ENCODE assay signal across 19 cellular contexts in genomic region chr21:28454978-28455600, GRCh38.
DNase-seq lines count a peak whose midpoint lies in the region; ATAC-seq and TF ChIP-seq lines count a peak whose summit lies in the region.
"Had no signal": no experiment of that assay in that cellular context is flagged by ENCODE, and none has a peak within 500 bp of the region (broad histone marks: within the 10 kb centered on the region; RNA-seq: fewer than 3 reads in every experiment).

No MANE protein-coding gene starts in this region.

- ATAC-seq in left lung, result peak; percentile 33
- ATAC-seq: activated T-cell treated with anti-CD3 and anti-CD28 coated beads, Interleukin-2, amount 50 U/mL, for 72 hours; mucosa of descending colon had no signal

- no peak overlapping the region for H3K27ac Mint-ChIP-seq in MCF 10A (ENCODE audit: low read depth, unreplicated experiment)
- H3K27ac Mint-ChIP-seq: activated naive CD8-positive, alpha-beta T cell treated with anti-CD3 and anti-CD28 coated beads for 36 hours; activated T-cell treated with anti-CD3 and anti-CD28 coated beads, Interleukin-2, amount 50 U/mL, for 72 hours had no signal

- no peak for TF ChIP-seq POLR2A in breast epithelium (IDR thresholded peaks at IDR 0.05)

- no peak for DNase-seq in breast epithelium (ENCODE audit: low spot score in 2 of 2)
- no peak for DNase-seq in MCF 10A (ENCODE audit: unreplicated experiment)
- DNase-seq in left lung, result no peak
- no peak for DNase-seq in NCI-H510A treated with DMSO at 0.1 percent for 48 hours (lab: John Stamatoyannopoulos, UW)
- DNase-seq in RKO (ENCODE audit: low spot score), result no peak
- no peak for DNase-seq in cerebellar nuclear complex (lab: John Stamatoyannopoulos, UW)
- DNase-seq in AML-193 (lab: John Stamatoyannopoulos, UW), result no peak
- DNase-seq: activated naive CD8-positive, alpha-beta T cell treated with anti-CD3 and anti-CD28 coated beads for 36 hours; activated T-cell treated with anti-CD3 and anti-CD28 coated beads, Interleukin-2, amount 50 U/mL, for 72 hours; COR-L47; mucosa of descending colon; NCI-H446 treated with DMSO at 0.1 percent for 48 hours; nucleus accumbens; right lobe of liver; thyroid gland had no signal

- H3K27me3 ChIP-seq in breast epithelium, result no peaks in the 10 kb centered on the region
- H3K27me3 ChIP-seq in left lung, result no peaks in the 10 kb centered on the region
- H3K27me3 ChIP-seq: right lobe of liver, SJSA1, thyroid gland had no signal

- H3K9me3 ChIP-seq in breast epithelium (no peaks in the 10 kb centered on the region), left lung (no peaks in the 10 kb centered on the region)
- H3K9me3 ChIP-seq: mucosa of descending colon, right lobe of liver, SJSA1, thyroid gland had no signal

- TF ChIP-seq CTCF in breast epithelium (IDR thresholded peaks at IDR 0.05) (no peak), MCF 10A (IDR thresholded peaks at IDR 0.05; ENCODE audit: unreplicated experiment) (no peak), WI38 (IDR thresholded peaks at IDR 0.05; ENCODE audit: low read depth, low read length) (no peak), left lung (IDR thresholded peaks at IDR 0.05) (no peak)

- H3K4me1 Mint-ChIP-seq in MCF 10A (ENCODE audit: insufficient read depth, unreplicated experiment), result no peaks in the 10 kb centered on the region
- H3K4me1 Mint-ChIP-seq: activated naive CD8-positive, alpha-beta T cell treated with anti-CD3 and anti-CD28 coated beads for 36 hours; central memory CD8-positive, alpha-beta T cell had no signal

- H3K4me3 Mint-ChIP-seq in MCF 10A (ENCODE audit: unreplicated experiment), result no peak overlapping the region
- H3K4me3 Mint-ChIP-seq: activated naive CD8-positive, alpha-beta T cell treated with anti-CD3 and anti-CD28 coated beads for 36 hours; activated T-cell treated with anti-CD3 and anti-CD28 coated beads, Interleukin-2, amount 50 U/mL, for 72 hours; central memory CD8-positive, alpha-beta T cell had no signal

- no TSS peak for BruUV-seq in MCF 10A (replicated peaks; lab: Mats Ljungman, UMichigan)

- H3K27ac ChIP-seq in breast epithelium, result peak overlapping the region; percentile 4 to 44
- H3K27ac ChIP-seq in left lung, result no peak overlapping the region
- H3K27ac ChIP-seq: 22Rv1, right lobe of liver, SJSA1, thyroid gland had no signal

- H3K9me3 Mint-ChIP-seq in MCF 10A (ENCODE audit: unreplicated experiment), result no peaks in the 10 kb centered on the region
- H3K9me3 Mint-ChIP-seq: activated naive CD8-positive, alpha-beta T cell treated with anti-CD3 and anti-CD28 coated beads for 36 hours; activated T-cell treated with anti-CD3 and anti-CD28 coated beads, Interleukin-2, amount 50 U/mL, for 72 hours; central memory CD8-positive, alpha-beta T cell had no signal

- CTCF ChIA-PET in MCF 10A (lab: Yijun Ruan, JAX), result no interaction called here

- intact Hi-C loops in breast epithelium (cut with DNase I; ENCODE audit: low total_unique reads), result loop anchor here (10.0 kb wide), 1 partner anchor 1470 kb away; no protein-coding TSS in a partner anchor
- intact Hi-C loops in MCF 10A (cut with micrococcal nuclease), result no loop called here
- intact Hi-C loops in left lung (cut with DNase I), result no loop called here

- H3K27me3 Mint-ChIP-seq in MCF 10A (ENCODE audit: insufficient read depth, unreplicated experiment), result no peaks in the 10 kb centered on the region
- H3K27me3 Mint-ChIP-seq: central memory CD8-positive, alpha-beta T cell had no signal

- H3K36me3 Mint-ChIP-seq in MCF 10A (ENCODE audit: insufficient read depth, unreplicated experiment), result no peaks in the 10 kb centered on the region
- H3K36me3 Mint-ChIP-seq: activated naive CD8-positive, alpha-beta T cell treated with anti-CD3 and anti-CD28 coated beads for 36 hours had no signal

- peak overlapping the region in 1 of 3 donors; percentile 6 for H3K4me3 ChIP-seq in breast epithelium
- H3K4me3 ChIP-seq in WI38 (ENCODE audit: low read depth, low read length), result peak overlapping the region; percentile 38
- no peak overlapping the region for H3K4me3 ChIP-seq in left lung
- H3K4me3 ChIP-seq: mucosa of descending colon, right lobe of liver, SJSA1, thyroid gland had no signal

- no peaks in the 10 kb centered on the region for H3K4me1 ChIP-seq in breast epithelium
- no peaks in the 10 kb centered on the region for H3K4me1 ChIP-seq in left lung
- H3K4me1 ChIP-seq: right lobe of liver, SJSA1, thyroid gland had no signal

- POLR2A ChIA-PET in MCF 10A (lab: Yijun Ruan, JAX), result no interaction called here

- H3K36me3 ChIP-seq in breast epithelium, result no peaks in the 10 kb centered on the region
- no peaks in the 10 kb centered on the region for H3K36me3 ChIP-seq in left lung
- H3K36me3 ChIP-seq: right lobe of liver, SJSA1, thyroid gland had no signal

Comparison
In these comparisons a context has a peak if more than half of its experiments do, and no peak if none do; other contexts are left out.
1. H3K27ac ChIP-seq: peak in breast epithelium (2 of 2); none in left lung (0 of 2).